Comparison of ENCODE assay signal across 8 cellular contexts in genomic region chr11:111937461-111937769, GRCh38. TPM values are rescaled to one million over a fixed set of nuclear protein-coding genes. Genes with fewer than 3 reads are reported as not detected.
DNase-seq lines count a peak whose midpoint lies in the region; ATAC-seq, FAIRE-seq and TF ChIP-seq lines count a peak whose summit lies in the region.

No MANE protein-coding gene starts in this region.

- BruUV-seq in mammary epithelial cell (replicated peaks; lab: Mats Ljungman, UMichigan), result no TSS peak

- intact Hi-C loops in mammary epithelial cell (cut with micrococcal nuclease), result no loop called here

- no peak for TF ChIP-seq POLR2A in upper lobe of left lung (IDR thresholded peaks at IDR 0.05)

- H3K4me3 Mint-ChIP-seq in activated naive CD4-positive, alpha-beta T cell treated with anti-CD3 and anti-CD28 coated beads, Interleukin-2, amount 50 U/mL, for 24 hours, result peak overlapping the region; percentile 79
- H3K4me3 Mint-ChIP-seq in mesothelial cell of epicardium, result peak overlapping the region; percentile 75

- H3K27ac ChIP-seq in mammary epithelial cell (ENCODE audit: insufficient read depth, low read depth, low read length) (no peak overlapping the region), upper lobe of left lung (peak overlapping the region; percentile 15 to 73 (median 53))

- no peaks in the 10 kb centered on the region for H3K9me3 ChIP-seq in mammary epithelial cell (replicated peaks; ENCODE audit: insufficient read depth, low read length)
- no peaks in the 10 kb centered on the region for H3K9me3 ChIP-seq in upper lobe of left lung

- no peaks in the 10 kb centered on the region for H3K9me3 Mint-ChIP-seq in activated naive CD4-positive, alpha-beta T cell treated with anti-CD3 and anti-CD28 coated beads, Interleukin-2, amount 50 U/mL, for 24 hours
- H3K9me3 Mint-ChIP-seq in mesothelial cell of epicardium, result no peaks in the 10 kb centered on the region

- H4K20me1 ChIP-seq in mammary epithelial cell (ENCODE audit: insufficient read depth, low read length), result no peaks in the 10 kb centered on the region

- H3K9ac ChIP-seq in mammary epithelial cell (ENCODE audit: insufficient read depth, low read length), result no peak overlapping the region

- CTCF ChIA-PET in mammary epithelial cell (lab: Charles Lee; ENCODE audit: low non-redundant PET), result no interaction called here

- 14% methylated on average over 6 of the region's 9 CpGs for WGBS in mammary epithelial cell (ENCODE audit: low coverage, missing lambda C conversion rate)
- WGBS in upper lobe of left lung, 2 donors, result 6 to 51% methylated on average over 5 to 7 of the region's 9 CpGs

- dilution Hi-C loops in mammary epithelial cell (cut with HindIII; ENCODE audit: low sequenced_read_pairs), result no loop called here

- no peak for DNase-seq in activated naive CD4-positive, alpha-beta T cell treated with Interleukin-2 at 50 U/mL for 16 hours
- no peak for DNase-seq in mammary epithelial cell
- DNase-seq in mesothelial cell of epicardium (ENCODE audit: low spot score in 2 of 2, unreplicated experiment in 2 of 2), result no peak
- no peak for DNase-seq in upper lobe of left lung
- no peak for DNase-seq in frontal cortex (ENCODE audit: low spot score in 2 of 2)
- no peak for DNase-seq in NAMALWA (ENCODE audit: low spot score)

- peak overlapping the region; percentile 91 for H2AFZ ChIP-seq in mammary epithelial cell (ENCODE audit: low read depth, low read length)

- in situ Hi-C loops in mammary epithelial cell (cut with MboI; ENCODE audit: low sequenced_read_pairs in 2 of 2), result loop anchor here in 1 of 2 donors (5.0 kb wide), 1 partner anchor 40 kb away; no protein-coding TSS in a partner anchor

- H3K27me3 ChIP-seq in mammary epithelial cell (ENCODE audit: insufficient read depth, low read length), result no peaks in the 10 kb centered on the region
- H3K27me3 ChIP-seq in upper lobe of left lung, result no peaks in the 10 kb centered on the region

- H3K4me3 ChIP-seq in mammary epithelial cell (replicated peaks in 1 of 3; ENCODE audit: insufficient read depth in 1 of 3, low read depth in 2 of 3, low read length in 3 of 3) (peak overlapping the region; percentile 51 to 67 (median 63)), upper lobe of left lung (peak overlapping the region; percentile 44 to 82 (median 77))

- peaks cover 60% of the 10 kb centered on the region for H3K4me1 Mint-ChIP-seq in activated naive CD4-positive, alpha-beta T cell treated with anti-CD3 and anti-CD28 coated beads, Interleukin-2, amount 50 U/mL, for 24 hours
- peaks cover 41% of the 10 kb centered on the region for H3K4me1 Mint-ChIP-seq in mesothelial cell of epicardium

- ATAC-seq in upper lobe of left lung (ENCODE audit: low FRiP score in 2 of 2) (no peak), GM21825 (IDR thresholded peaks at IDR 0.05; ENCODE audit: unreplicated experiment) (no peak)

- peaks cover 28% of the 10 kb centered on the region for H3K4me1 ChIP-seq in mammary epithelial cell (ENCODE audit: insufficient read depth, low read length)
- peaks cover 12 to 33% (median 25%) of the 10 kb centered on the region in 4 donors for H3K4me1 ChIP-seq in upper lobe of left lung

- no peaks in the 10 kb centered on the region for H3K27me3 Mint-ChIP-seq in activated naive CD4-positive, alpha-beta T cell treated with anti-CD3 and anti-CD28 coated beads, Interleukin-2, amount 50 U/mL, for 24 hours
- no peaks in the 10 kb centered on the region for H3K27me3 Mint-ChIP-seq in mesothelial cell of epicardium (ENCODE audit: low read depth)

- H3K36me3 Mint-ChIP-seq in activated naive CD4-positive, alpha-beta T cell treated with anti-CD3 and anti-CD28 coated beads, Interleukin-2, amount 50 U/mL, for 24 hours, result no peaks in the 10 kb centered on the region
- H3K36me3 Mint-ChIP-seq in mesothelial cell of epicardium, result no peaks in the 10 kb centered on the region

- TF ChIP-seq CTCF in mammary epithelial cell (conservative IDR thresholded peaks at IDR 0.05 in 1 of 2, IDR thresholded peaks at IDR 0.05 in 1 of 2; ENCODE audit: extremely low read depth in 1 of 2, insufficient read depth in 1 of 2, low read depth in 1 of 2, low read length in 2 of 2) (no peak), mesothelial cell of epicardium (IDR thresholded peaks at IDR 0.05; ENCODE audit: unreplicated experiment) (no peak), upper lobe of left lung (IDR thresholded peaks at IDR 0.05) (no peak)

- no peaks in the 10 kb centered on the region for H3K79me2 ChIP-seq in mammary epithelial cell (ENCODE audit: insufficient read depth, low read length)

- peak overlapping the region; percentile 84 for H3K4me2 ChIP-seq in mammary epithelial cell (ENCODE audit: insufficient read depth, low read depth, low read length)

- peak overlapping the region; percentile 88 for H3K27ac Mint-ChIP-seq in activated naive CD4-positive, alpha-beta T cell treated with anti-CD3 and anti-CD28 coated beads, Interleukin-2, amount 50 U/mL, for 24 hours
- peak overlapping the region; percentile 60 for H3K27ac Mint-ChIP-seq in mesothelial cell of epicardium

- H3K36me3 ChIP-seq in mammary epithelial cell (ENCODE audit: insufficient read depth, low read length), result no peaks in the 10 kb centered on the region
- H3K36me3 ChIP-seq in upper lobe of left lung, result no peaks in the 10 kb centered on the region

- TF ChIP-seq EP300 in upper lobe of left lung (IDR thresholded peaks at IDR 0.05), result no peak

- no peak for FAIRE-seq in frontal cortex (lab: Jason Lieb, UNC)

RNA-seq across cellular contexts. Expression of gene DIXDC1, which starts 0.3 kb away (rescaled TPM):
- total RNA-seq in mammary epithelial cell (10 to 100 TPM in 1 of 2 donors, 1 to 10 TPM in 1; 5.1 to 23.7 TPM), mesothelial cell of epicardium (20.0 to 21.2 TPM (median 20.3 TPM) in 3 replicates), upper lobe of left lung (10 to 100 TPM; 10.9 to 55.5 (median 15.7) TPM), frontal cortex (70.5 TPM)
- 6.2 TPM for polyA plus RNA-seq in mammary epithelial cell
- 15.9 TPM for polyA minus RNA-seq in mammary epithelial cell

RNA-seq across cellular contexts. Expression of gene C11orf52, which starts 18.7 kb away (rescaled TPM):
- total RNA-seq in mammary epithelial cell (1 to 10 TPM in 1 of 2 donors, under 1 TPM in 1; 0.67 to 1.6 TPM), mesothelial cell of epicardium (6.9 to 7.9 TPM (median 7.9 TPM) in 3 replicates), upper lobe of left lung (10 to 100 TPM in 4 of 6 donors, 1 to 10 TPM in 2; 7.1 to 26.7 (median 11.3) TPM), frontal cortex (not detected)
- 1.5 TPM for polyA plus RNA-seq in mammary epithelial cell
- polyA minus RNA-seq in mammary epithelial cell, result not detected

RNA-seq across cellular contexts. Expression of gene HSPB2, which starts 24.9 kb away (rescaled TPM):
- total RNA-seq in mammary epithelial cell (1 to 10 TPM in 1 of 2 donors, under 1 TPM in 1; 0.38 to 1.3 TPM), mesothelial cell of epicardium (0.22 to 0.51 TPM (median 0.27 TPM) in 3 replicates), upper lobe of left lung (1 to 10 TPM in 3 of 6 donors, under 1 TPM in 1, not detected in 2; 0.61 to 6.5 (median 1.9) TPM), frontal cortex (0.82 TPM)
- polyA plus RNA-seq in mammary epithelial cell, result 0.16 TPM
- polyA minus RNA-seq in mammary epithelial cell, result not detected

RNA-seq across cellular contexts. Expression of gene CRYAB, which starts 25.8 kb away (rescaled TPM):
- total RNA-seq in mammary epithelial cell, result 100 to 1,000 TPM in 1 of 2 donors, 10 to 100 TPM in 1; 12.7 to 110 TPM
- polyA plus RNA-seq in mammary epithelial cell, result 8.1 TPM
- 29.4 TPM for polyA minus RNA-seq in mammary epithelial cell
- total RNA-seq in mesothelial cell of epicardium, result 0.49 to 0.74 TPM (median 0.63 TPM) in 3 replicates
- total RNA-seq in upper lobe of left lung, result 10 to 100 TPM; 21.0 to 79.7 (median 30.2) TPM
- total RNA-seq in frontal cortex, result 6.5 TPM

RNA-seq across cellular contexts. Expression of gene CFAP68, which starts 58.1 kb away (rescaled TPM):
- total RNA-seq in mammary epithelial cell (10 to 100 TPM; 12.5 to 23.7 TPM), mesothelial cell of epicardium (31.2 to 35.9 TPM (median 34.0 TPM) in 3 replicates), upper lobe of left lung (10 to 100 TPM in 5 of 6 donors, 1 to 10 TPM in 1; 2.1 to 29.4 (median 19.5) TPM), frontal cortex (15.1 TPM)
- polyA plus RNA-seq in mammary epithelial cell, result 27.4 TPM
- polyA minus RNA-seq in mammary epithelial cell, result 1.6 TPM
